In genomic region chr7:3821473-3821872, GRCh38 we compare ENCODE assay signal across 1 cellular context.
TF ChIP-seq lines count a peak whose summit lies in the region.

No MANE protein-coding gene starts in this region.

TF ChIP-seq in HepG2, 621 proteins besides CTCF, POLR2A, EP300 and RAD21 (continued from another document):
- TF ChIP-seq HNF1A (IDR thresholded peaks at IDR 0.05; ENCODE audit: low read depth) (no peak), HNF1A (CRISPR knock-in tag; IDR thresholded peaks at IDR 0.05; ENCODE audit: borderline replicate concordance) (no peak), ZHX2 (IDR thresholded peaks at IDR 0.05; ENCODE audit: low read depth) (no peak), ZHX2 (CRISPR knock-in tag; IDR thresholded peaks at IDR 0.05; ENCODE audit: borderline replicate concordance) (no peak), ATF4 (CRISPR knock-in tag; IDR thresholded peaks at IDR 0.05) (no peak), FOXC1 (CRISPR knock-in tag; IDR thresholded peaks at IDR 0.05; ENCODE audit: borderline replicate concordance) (no peak), TIGD3 (CRISPR knock-in tag; IDR thresholded peaks at IDR 0.05; ENCODE audit: borderline replicate concordance) (no peak), SSRP1 (CRISPR knock-in tag; IDR thresholded peaks at IDR 0.05) (no peak), ZNF672 (CRISPR knock-in tag; IDR thresholded peaks at IDR 0.05) (no peak), NFIB (CRISPR knock-in tag; IDR thresholded peaks at IDR 0.05; ENCODE audit: borderline replicate concordance) (no peak), BRCA1 (CRISPR knock-in tag; IDR thresholded peaks at IDR 0.05) (no peak), BORCS8-MEF2B (CRISPR knock-in tag; IDR thresholded peaks at IDR 0.05) (no peak)
